In the genomic region with DNA sequence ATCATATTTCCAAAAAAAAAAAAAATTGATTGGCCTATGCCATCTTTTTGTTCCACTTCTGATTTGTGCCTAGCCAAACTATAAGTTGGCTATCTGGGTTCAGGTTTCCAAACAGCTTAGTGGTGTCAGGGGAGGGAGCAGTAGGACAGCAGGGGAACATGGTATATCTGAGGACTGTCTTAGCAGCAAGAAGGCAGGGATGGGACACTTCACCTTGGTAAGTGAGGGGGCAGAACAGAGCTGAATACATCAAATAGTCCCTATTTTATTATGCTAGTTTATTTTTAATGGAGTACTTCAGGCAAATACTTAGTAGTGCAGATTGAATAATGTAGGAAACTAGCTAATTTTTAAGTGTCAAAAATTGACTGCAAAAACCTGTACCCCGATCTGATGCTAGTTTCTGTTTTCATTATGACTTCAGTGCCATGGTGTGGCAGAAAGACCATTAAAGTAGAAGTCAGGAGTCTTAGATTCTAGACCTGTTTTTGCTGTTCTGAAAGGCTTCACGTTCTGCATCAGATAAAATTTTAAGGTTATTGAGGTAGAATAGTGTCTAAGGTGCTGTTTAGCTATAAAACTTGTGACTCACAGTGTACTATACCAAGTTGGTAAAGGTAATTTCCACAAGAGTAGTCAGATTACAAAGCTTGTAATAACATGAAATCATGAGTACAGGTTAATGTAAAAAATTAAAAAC, we compare ENCODE assay signal across 8 cellular contexts. TPM values are rescaled to one million over a fixed set of nuclear protein-coding genes. Genes with fewer than 3 reads are reported as not detected.
DNase-seq lines count a peak whose midpoint lies in the region; ATAC-seq, FAIRE-seq and TF ChIP-seq lines count a peak whose summit lies in the region.

No MANE protein-coding gene starts in this region.

- H3K9ac ChIP-seq in HepG2 (ENCODE audit: insufficient read depth, low read depth, low read length), result no peak overlapping the region
- peak overlapping the region in 1 of 3 donors; percentile 25 for H3K9ac ChIP-seq in skeletal muscle tissue (ENCODE audit: low read depth in 1 of 3, low read length in 3 of 3)

- H2AFZ ChIP-seq in HepG2 (ENCODE audit: low read length), result no peak overlapping the region

- POLR2A ChIA-PET in HepG2 (lab: Yijun Ruan, JAX), result no interaction called here
- POLR2A ChIA-PET in activated naive CD8-positive, alpha-beta T cell treated with anti-CD3 and anti-CD28 coated beads, Interleukin-2, amount 10 ng/mL, durations not matched to agents 7 days and 5 days (lab: Charles Lee), result interaction anchor here (0.6 to 3.0 kb wide), 13 partner anchors 8 to 258 kb away, joined by 3 to 30 read pairs (median 4); partner anchors contain the start of genes NOD1 and ZNRF2
- POLR2A ChIA-PET in A673 (lab: Charles Lee; ENCODE audit: low non-redundant PET), result interaction anchor here (0.7 kb wide), 1 partner anchor 8 kb away, joined by 10 read pairs; no protein-coding TSS in a partner anchor

- H3K4me3 Mint-ChIP-seq in activated naive CD8-positive, alpha-beta T cell treated with anti-CD3 and anti-CD28 coated beads, Interleukin-2, amount 10 ng/mL, durations not matched to agents 7 days and 5 days, result peak overlapping the region; percentile 87

- H3K4me3 ChIP-seq in right lobe of liver, result no peak overlapping the region
- no peak overlapping the region for H3K4me3 ChIP-seq in HepG2 (replicated peaks in 1 of 3; ENCODE audit: insufficient read depth in 1 of 3, low read depth in 2 of 3, low read length in 3 of 3)
- H3K4me3 ChIP-seq in skeletal muscle tissue (ENCODE audit: low read length in 3 of 3), result no peak overlapping the region
- H3K4me3 ChIP-seq in A673 (ENCODE audit: low read depth, low read length, poor library complexity, severe bottlenecking), result no peak overlapping the region

- no peak for DNase-seq in right lobe of liver
- no peak for DNase-seq in HepG2 (ENCODE audit: low spot score)
- no peak for DNase-seq in activated naive CD8-positive, alpha-beta T cell treated with anti-CD3 and anti-CD28 coated beads, Interleukin-2, amount 10 ng/mL, durations not matched to agents 7 days and 5 days
- no peak for DNase-seq in NCI-H345 treated with DMSO at 0.1 percent for 48 hours (lab: John Stamatoyannopoulos, UW; ENCODE audit: unreplicated experiment)
- DNase-seq in A673 (ENCODE audit: low spot score), result no peak
- no peak for DNase-seq in D721Med (ENCODE audit: insufficient read length, low spot score)

- no peaks in the 10 kb centered on the region for H4K20me1 ChIP-seq in HepG2 (ENCODE audit: insufficient read depth, low read length)

- no peak for TF ChIP-seq CTCF in right lobe of liver (IDR thresholded peaks at IDR 0.05)
- TF ChIP-seq CTCF in HepG2 (CRISPR knock-in tag; IDR thresholded peaks at IDR 0.05), result no peak
- TF ChIP-seq CTCF in A673 (conservative IDR thresholded peaks at IDR 0.05; ENCODE audit: low read depth, low read length), result no peak
- no peak for TF ChIP-seq CTCF in D721Med (IDR thresholded peaks at IDR 0.05; ENCODE audit: insufficient read depth, missing control alignments)

- H3K36me3 ChIP-seq in right lobe of liver (no peaks in the 10 kb centered on the region), HepG2 (replicated peaks in 1 of 2; ENCODE audit: control insufficient read depth in 1 of 2, insufficient read depth in 2 of 2, low read length in 2 of 2) (peaks cover 0 to 3% of the 10 kb centered on the region in 2 experiments; a peak in 1 of 5 replicates), skeletal muscle tissue (ENCODE audit: control insufficient read depth in 3 of 3, insufficient read depth in 3 of 3, low read length in 3 of 3) (no peaks in the 10 kb centered on the region), A673 (ENCODE audit: insufficient read depth, low read length, poor library complexity, severe bottlenecking) (no peaks in the 10 kb centered on the region)

- CTCF ChIA-PET in HepG2 (lab: Yijun Ruan, JAX; ENCODE audit: low intra/inter-chr PET ratio, low total read pairs) (no interaction called here), A673 (lab: Charles Lee) (no interaction called here)

- H3K4me1 Mint-ChIP-seq in activated naive CD8-positive, alpha-beta T cell treated with anti-CD3 and anti-CD28 coated beads, Interleukin-2, amount 10 ng/mL, durations not matched to agents 7 days and 5 days, result peaks cover 37% of the 10 kb centered on the region

- no peak for TF ChIP-seq POLR2A in right lobe of liver (IDR thresholded peaks at IDR 0.05)
- no peak for TF ChIP-seq POLR2A in HepG2 (IDR thresholded peaks at IDR 0.05; ENCODE audit: insufficient read depth in 1 of 2, low read depth in 2 of 2, low read length in 2 of 2)

- FAIRE-seq in HepG2 (lab: Jason Lieb, UNC), result no peak
- FAIRE-seq in D721Med (lab: Jason Lieb, UNC), result no peak

- no peaks in the 10 kb centered on the region for H3K27me3 ChIP-seq in right lobe of liver
- H3K27me3 ChIP-seq in HepG2 (ENCODE audit: control insufficient read depth in 1 of 2, insufficient read depth in 2 of 2, low read length in 2 of 2), result no peaks in the 10 kb centered on the region
- no peaks in the 10 kb centered on the region for H3K27me3 ChIP-seq in skeletal muscle tissue (ENCODE audit: control insufficient read depth in 3 of 3, insufficient read depth in 3 of 3, low read length in 3 of 3)
- no peaks in the 10 kb centered on the region for H3K27me3 ChIP-seq in A673 (replicated peaks; ENCODE audit: insufficient read depth, low read depth, low read length, poor library complexity)

- H3K27ac ChIP-seq in right lobe of liver (peak overlapping the region in 2 of 3 donors; percentile 13 to 21), HepG2 (ENCODE audit: extremely low read length, insufficient read depth, low read length) (no peak overlapping the region), skeletal muscle tissue (ENCODE audit: low read depth, low read length) (peak overlapping the region; percentile 16), A673 (ENCODE audit: low read depth, low read length, poor library complexity, severe bottlenecking) (no peak overlapping the region)

- H3K4me2 ChIP-seq in HepG2 (ENCODE audit: low read depth, low read length), result no peak overlapping the region

- peaks cover 27% of the 10 kb centered on the region for H3K79me2 ChIP-seq in HepG2 (ENCODE audit: insufficient read depth, low read length)

- H3K9me3 Mint-ChIP-seq in activated naive CD8-positive, alpha-beta T cell treated with anti-CD3 and anti-CD28 coated beads, Interleukin-2, amount 10 ng/mL, durations not matched to agents 7 days and 5 days, result no peaks in the 10 kb centered on the region

- BruUV-seq in HepG2 (replicated peaks; lab: Mats Ljungman, UMichigan), result no TSS peak
- BruUV-seq in A673 (replicated peaks; lab: Mats Ljungman, UMichigan), result no TSS peak

- TF ChIP-seq EP300 in HepG2 (IDR thresholded peaks at IDR 0.05; ENCODE audit: low read depth in 2 of 2, low read length in 2 of 2) (no peak), HepG2 (CRISPR knock-in tag; IDR thresholded peaks at IDR 0.05; ENCODE audit: borderline replicate concordance) (no peak)

- H3K27ac Mint-ChIP-seq in activated naive CD8-positive, alpha-beta T cell treated with anti-CD3 and anti-CD28 coated beads, Interleukin-2, amount 10 ng/mL, durations not matched to agents 7 days and 5 days, result peak overlapping the region; percentile 98

- intact Hi-C loops in right lobe of liver (cut with DNase I) (no loop called here), HepG2 (cut with micrococcal nuclease; ENCODE audit: unreplicated experiment) (no loop called here), A673 (cut with micrococcal nuclease; ENCODE audit: unreplicated experiment) (no loop called here)

- peaks cover 26% of the 10 kb centered on the region for H3K36me3 Mint-ChIP-seq in activated naive CD8-positive, alpha-beta T cell treated with anti-CD3 and anti-CD28 coated beads, Interleukin-2, amount 10 ng/mL, durations not matched to agents 7 days and 5 days

- peak; percentile 28 to 45 (median 28) for ATAC-seq in right lobe of liver
- ATAC-seq in HepG2, result no peak
- ATAC-seq in HG03159 (IDR thresholded peaks at IDR 0.05; ENCODE audit: unreplicated experiment), result peak; percentile 50
- peak; percentile 73 for ATAC-seq in activated naive CD8-positive, alpha-beta T cell treated with anti-CD3 and anti-CD28 coated beads, Interleukin-2, amount 10 ng/mL, durations not matched to agents 7 days and 5 days (ENCODE audit: low read depth)

- H3K9me3 ChIP-seq in right lobe of liver, result no peaks in the 10 kb centered on the region
- H3K9me3 ChIP-seq in HepG2 (ENCODE audit: low read length), result no peaks in the 10 kb centered on the region
- no peaks in the 10 kb centered on the region for H3K9me3 ChIP-seq in skeletal muscle tissue (ENCODE audit: control insufficient read depth in 3 of 3, low read length in 3 of 3)
- no peaks in the 10 kb centered on the region for H3K9me3 ChIP-seq in A673 (ENCODE audit: low read depth, low read length, poor library complexity, severe bottlenecking)

- 43% methylated on average over 2 of the region's 2 CpGs for WGBS in right lobe of liver (ENCODE audit: insufficient coverage, low coverage, low lambda C conversion rate, missing lambda C conversion rate)
- WGBS in HepG2 (ENCODE audit: low lambda C conversion rate), result 97% methylated on average over 2 of the region's 2 CpGs

- H3K27me3 Mint-ChIP-seq in activated naive CD8-positive, alpha-beta T cell treated with anti-CD3 and anti-CD28 coated beads, Interleukin-2, amount 10 ng/mL, durations not matched to agents 7 days and 5 days, result no peaks in the 10 kb centered on the region

- H3K4me1 ChIP-seq in right lobe of liver (peaks cover 0 to 24% (median 0%) of the 10 kb centered on the region in 4 donors), HepG2 (ENCODE audit: insufficient read depth, low read length) (peaks cover 15% of the 10 kb centered on the region), skeletal muscle tissue (ENCODE audit: control insufficient read depth in 3 of 3, insufficient read depth in 3 of 3, low read length in 3 of 3) (peaks cover 12 to 14% (median 13%) of the 10 kb centered on the region in 3 donors), A673 (ENCODE audit: insufficient read depth, low read length, poor library complexity, severe bottlenecking) (peaks cover 13% of the 10 kb centered on the region)

- in situ Hi-C loops in HepG2 (cut with HindIII; ENCODE audit: extremely low pct_ligation_motif_present, low pct_unique_long_range_greater_than_20kb), result no loop called here

- TF ChIP-seq RAD21 in HepG2 (CRISPR knock-in tag; IDR thresholded peaks at IDR 0.05), result no peak

RNA-seq across cellular contexts. Expression of gene ZNRF2, which starts 38.4 kb away (rescaled TPM):
- total RNA-seq in right lobe of liver (10 to 100 TPM; 17.1 to 24.0 (median 18.7) TPM), HepG2 (2016; rRNA removed; fragmentation: Illumina TruSeq; extraction: Trizol) (6.9 and 7.7 TPM in 2 replicates), skeletal muscle tissue (10.4 TPM), A673 (2021) (7.9 and 8.1 TPM in 2 replicates)
- 3.0 and 3.2 TPM in 2 replicates for total RNA-seq in HepG2 (2016; cell fraction: cytosol; rRNA removed; fragmentation: Illumina TruSeq; extraction: Trizol; ENCODE audit: low read depth)
- 7.3 and 7.6 TPM in 2 replicates for total RNA-seq in HepG2 (2016; cell fraction: insoluble cytoplasmic fraction; rRNA removed; fragmentation: Illumina TruSeq; extraction: Trizol)
- total RNA-seq in HepG2 (2016; cell fraction: membrane; rRNA removed; fragmentation: Illumina TruSeq; extraction: Trizol), result 6.7 and 7.1 TPM in 2 replicates
- 13.5 and 14.4 TPM in 2 replicates for total RNA-seq in HepG2 (2016; cell fraction: nucleus; rRNA removed; fragmentation: Illumina TruSeq; extraction: Trizol)
- polyA plus RNA-seq in HepG2 (2011; rRNA removed), result 2.6 and 3.5 TPM in 2 replicates
- 1.8 and 2.3 TPM in 2 replicates for polyA plus RNA-seq in HepG2 (2011; cell fraction: cytosol; rRNA removed)
- 3.4 TPM in 2 replicates for polyA plus RNA-seq in HepG2 (2011; cell fraction: nucleus; rRNA removed)
- polyA plus RNA-seq in HepG2 (2012), result 3.9 and 4.5 TPM in 2 replicates
- polyA plus RNA-seq in HepG2 (2016; cell fraction: cytosol; fragmentation: Illumina TruSeq; extraction: Trizol; ENCODE audit: low read depth), result 2.5 and 2.9 TPM in 2 replicates
- 8.1 and 8.6 TPM in 2 replicates for polyA plus RNA-seq in HepG2 (2016; cell fraction: insoluble cytoplasmic fraction; fragmentation: Illumina TruSeq; extraction: Trizol; ENCODE audit: low read depth)
- 5.2 and 5.5 TPM in 2 replicates for polyA plus RNA-seq in HepG2 (2016; cell fraction: membrane; fragmentation: Illumina TruSeq; extraction: Trizol; ENCODE audit: low read depth)
- polyA plus RNA-seq in HepG2 (2016; cell fraction: nucleus; fragmentation: Illumina TruSeq; extraction: Trizol; ENCODE audit: insufficient read depth, low read depth), result 7.3 and 7.8 TPM in 2 replicates
- 1.5 and 1.9 TPM in 2 replicates for polyA minus RNA-seq in HepG2 (2011; rRNA and poly(A)+ RNA removed; ENCODE audit: low replicate concordance)
- polyA minus RNA-seq in HepG2 (2011; cell fraction: cytosol; rRNA and poly(A)+ RNA removed), result 5.7 and 6.2 TPM in 2 replicates
- polyA minus RNA-seq in HepG2 (2011; cell fraction: nucleus; rRNA and poly(A)+ RNA removed), result 21.9 and 25.9 TPM in 2 replicates
- 10 to 100 TPM; 27.1 to 28.0 TPM for total RNA-seq in activated naive CD8-positive, alpha-beta T cell treated with anti-CD3 and anti-CD28 coated beads, Interleukin-2, amount 10 ng/mL, durations not matched to agents 7 days and 5 days

Comparison
In these comparisons a context has a peak if more than half of its experiments do, and no peak if none do; other contexts are left out.
1. H3K27ac ChIP-seq: peak in right lobe of liver (2 of 3) and skeletal muscle tissue (single experiment); none in HepG2 (single experiment) and A673 (single experiment).